In genomic region chr6:56574292-56574691, GRCh38 we compare ENCODE assay signal across 21 cellular contexts.
DNase-seq lines count a peak whose midpoint lies in the region; ATAC-seq, FAIRE-seq and TF ChIP-seq lines count a peak whose summit lies in the region.
"Had no signal": no experiment of that assay in that cellular context is flagged by ENCODE, and none has a peak within 500 bp of the region (broad histone marks: within the 10 kb centered on the region; RNA-seq: fewer than 3 reads in every experiment).

No MANE protein-coding gene starts in this region.

- ATAC-seq in HG03135 (IDR thresholded peaks at IDR 0.05; ENCODE audit: unreplicated experiment): no peak
- ATAC-seq: CD8-positive, alpha-beta T cell had no signal

- DNase-seq in NCI-H82 (lab: John Stamatoyannopoulos, UW): peak; percentile 41
- DNase-seq in SK-N-SH: no peak
- no peak for DNase-seq in astrocyte (ENCODE audit: low read depth)
- DNase-seq in activated CD8-positive, alpha-beta memory T cell treated with anti-CD3 and anti-CD28 coated beads, Interleukin-2, amount 50 U/mL, for 4 hours: no peak
- no peak for DNase-seq in suprapubic skin (ENCODE audit: low spot score in 2 of 2)
- DNase-seq: Caco-2; CD4-positive, CD25-positive, alpha-beta regulatory T cell; CD8-positive, alpha-beta T cell; DMS153; DND-41; GOT3; HFFc6 had no signal

- peaks cover 23% of the 10 kb centered on the region for H3F3A ChIP-seq in SK-N-SH (replicated peaks; ENCODE audit: insufficient read depth)

- POLR2A ChIA-PET in SK-N-SH (lab: Yijun Ruan, JAX): no interaction called here

- H3K9me3 Mint-ChIP-seq in astrocyte (ENCODE audit: unreplicated experiment): no peaks in the 10 kb centered on the region
- H3K9me3 Mint-ChIP-seq: CD8-positive, alpha-beta T cell; HFFc6 had no signal

- CTCF ChIA-PET in SK-N-SH (lab: Yijun Ruan, JAX): interaction anchor here (1.5 to 6.3 kb wide), 3 partner anchors 20 to 205 kb away, joined by 6 to 76 read pairs (median 12); no protein-coding TSS in a partner anchor

- peaks cover 2% of the 10 kb centered on the region for H3K36me3 Mint-ChIP-seq in astrocyte (ENCODE audit: low read depth, unreplicated experiment)
- H3K36me3 Mint-ChIP-seq: CD4-positive, CD25-positive, alpha-beta regulatory T cell; CD8-positive, alpha-beta T cell had no signal

- H3K27me3 ChIP-seq in SK-N-SH (ENCODE audit: insufficient read depth): no peaks in the 10 kb centered on the region
- no peaks in the 10 kb centered on the region for H3K27me3 ChIP-seq in astrocyte (ENCODE audit: insufficient read depth, low read length)
- no peaks in the 10 kb centered on the region for H3K27me3 ChIP-seq in suprapubic skin
- H3K27me3 ChIP-seq: BLaER1 had no signal

- H3K79me2 ChIP-seq in SK-N-SH (ENCODE audit: insufficient read depth) (peaks cover 6% of the 10 kb centered on the region; the same call in 1 of the 2 replicates), astrocyte (ENCODE audit: insufficient read depth, low read length) (no peaks in the 10 kb centered on the region)

- H2AFZ ChIP-seq in SK-N-SH (ENCODE audit: low read depth) (no peak overlapping the region), astrocyte (ENCODE audit: low read depth, low read length) (no peak overlapping the region)

- no peaks in the 10 kb centered on the region for H4K20me1 ChIP-seq in SK-N-SH (ENCODE audit: insufficient read depth)
- H4K20me1 ChIP-seq in astrocyte (ENCODE audit: insufficient read depth, low read length): peaks cover 18% of the 10 kb centered on the region
- H4K20me1 ChIP-seq: BLaER1 had no signal

- TF ChIP-seq CTCF in SK-N-SH (IDR thresholded peaks at IDR 0.05) (no peak), astrocyte (IDR thresholded peaks at IDR 0.05; ENCODE audit: insufficient read depth, low read depth, low read length) (no peak), suprapubic skin (IDR thresholded peaks at IDR 0.05) (no peak)

- no peaks in the 10 kb centered on the region for H3K9me2 ChIP-seq in SK-N-SH

- WGBS in SK-N-SH (ENCODE audit: low lambda C conversion rate): 57% methylated on average over 2 of the region's 2 CpGs
- 88% methylated on average over 2 of the region's 2 CpGs for whole genome bisulfite sequencing in suprapubic skin

- no peak for TF ChIP-seq RAD21 in SK-N-SH (IDR thresholded peaks at IDR 0.05; ENCODE audit: low read length)

- H3K9ac ChIP-seq in SK-N-SH (no peak overlapping the region), astrocyte (ENCODE audit: low read length) (no peak overlapping the region)
- H3K9ac ChIP-seq: BLaER1 had no signal

- H3K4me3 ChIP-seq in SK-N-SH (ENCODE audit: low read depth in 2 of 2, low read length in 1 of 2) (no peak overlapping the region), astrocyte (ENCODE audit: insufficient read depth, low read depth, low read length) (no peak overlapping the region), suprapubic skin (no peak overlapping the region)
- H3K4me3 ChIP-seq: BLaER1, HAP-1 had no signal

- H3K4me2 ChIP-seq in SK-N-SH: no peak overlapping the region
- no peak overlapping the region for H3K4me2 ChIP-seq in astrocyte (ENCODE audit: low read length)
- H3K4me2 ChIP-seq: BLaER1 had no signal

- no peaks in the 10 kb centered on the region for H3K27me3 Mint-ChIP-seq in astrocyte (ENCODE audit: low read depth, unreplicated experiment)
- H3K27me3 Mint-ChIP-seq: B cell; CD4-positive, CD25-positive, alpha-beta regulatory T cell had no signal

- peaks cover 45 to 52% of the 10 kb centered on the region in 2 experiments for H3K36me3 ChIP-seq in SK-N-SH (replicated peaks in 1 of 2; ENCODE audit: control insufficient read depth in 1 of 2, insufficient read depth in 2 of 2, low read length in 1 of 2)
- peaks cover 35% of the 10 kb centered on the region for H3K36me3 ChIP-seq in astrocyte (ENCODE audit: insufficient read depth, low read length)
- H3K36me3 ChIP-seq in suprapubic skin: peaks cover 18% of the 10 kb centered on the region
- H3K36me3 ChIP-seq: HAP-1 had no signal

- H3K9me3 ChIP-seq in SK-N-SH: no peaks in the 10 kb centered on the region
- no peaks in the 10 kb centered on the region for H3K9me3 ChIP-seq in astrocyte (ENCODE audit: insufficient read depth, low read depth, low read length)
- no peaks in the 10 kb centered on the region for H3K9me3 ChIP-seq in suprapubic skin
- H3K9me3 ChIP-seq: BLaER1, Caco-2, HAP-1 had no signal

- peak; percentile 55 for FAIRE-seq in astrocyte (lab: Jason Lieb, UNC)
- FAIRE-seq: A204.1, GM12892, H54 had no signal

- TF ChIP-seq EP300 in SK-N-SH (IDR thresholded peaks at IDR 0.05; ENCODE audit: borderline replicate concordance in 1 of 2, low read depth in 1 of 2, low read length in 1 of 2): peak in 1 of 2 experiments; percentile 73; a peak in 2 of 4 replicates
- no peak for TF ChIP-seq EP300 in suprapubic skin (IDR thresholded peaks at IDR 0.05)

- no peak overlapping the region for H3K4me3 Mint-ChIP-seq in astrocyte (ENCODE audit: unreplicated experiment)
- H3K4me3 Mint-ChIP-seq: B cell; CD4-positive, CD25-positive, alpha-beta regulatory T cell; CD8-positive, alpha-beta T cell; HFFc6 had no signal

- H3K27ac ChIP-seq in SK-N-SH (ENCODE audit: low read depth in 2 of 2, low read length in 1 of 2) (peak overlapping the region; percentile 40 to 92), astrocyte (ENCODE audit: low read depth, low read length) (no peak overlapping the region), suprapubic skin (no peak overlapping the region)
- H3K27ac ChIP-seq: 22Rv1, BLaER1, C4-2B had no signal

- H3K4me1 Mint-ChIP-seq in astrocyte (ENCODE audit: low read depth, unreplicated experiment): peaks cover 3% of the 10 kb centered on the region
- H3K4me1 Mint-ChIP-seq: B cell; CD4-positive, CD25-positive, alpha-beta regulatory T cell had no signal

- H3K4me1 ChIP-seq in SK-N-SH (ENCODE audit: control insufficient read depth in 1 of 2, insufficient read depth in 2 of 2, low read depth in 1 of 2, low read length in 1 of 2) (peaks cover 15 to 30% of the 10 kb centered on the region in 2 experiments; a peak in 3 of 4 replicates), astrocyte (ENCODE audit: insufficient read depth, low read length) (peaks cover under 1% of the 10 kb centered on the region), suprapubic skin (no peaks in the 10 kb centered on the region)
- H3K4me1 ChIP-seq: BLaER1, Caco-2 had no signal

- no peak overlapping the region for H3K27ac Mint-ChIP-seq in astrocyte (ENCODE audit: unreplicated experiment)
- H3K27ac Mint-ChIP-seq: B cell; CD4-positive, CD25-positive, alpha-beta regulatory T cell; CD8-positive, alpha-beta T cell had no signal

- no peak for TF ChIP-seq POLR2A in suprapubic skin (IDR thresholded peaks at IDR 0.05)

TF ChIP-seq in SK-N-SH, 30 proteins besides CTCF, POLR2A, EP300 and RAD21:
- TF ChIP-seq MXI1 (IDR thresholded peaks at IDR 0.05; ENCODE audit: low read depth, low read length) (no peak), RCOR1 (IDR thresholded peaks at IDR 0.05; ENCODE audit: low read length) (peak; percentile 38; the same call in 1 of the 2 replicates), REST (IDR thresholded peaks at IDR 0.05; ENCODE audit: low read depth, low read length) (no peak), TCF12 (IDR thresholded peaks at IDR 0.05) (peak; percentile 18; the same call in 1 of the 2 replicates)

Comparison
In these comparisons a context has a peak if more than half of its experiments do, and no peak if none do; other contexts are left out.
1. H3K27ac ChIP-seq: peak in SK-N-SH (2 of 2); none in astrocyte (single experiment) and suprapubic skin (single experiment).